In genomic region chr16:912322-912683, GRCh38 we compare ENCODE assay signal across 1 cellular context.
TF ChIP-seq lines count a peak whose summit lies in the region.

No MANE protein-coding gene starts in this region.

TF ChIP-seq in WTC11, 78 proteins besides CTCF, POLR2A, EP300 and RAD21 (continued from another document):
- TF ChIP-seq ZNF263 (CRISPR knock-in tag; IDR thresholded peaks at IDR 0.05; ENCODE audit: low read depth) (no peak), CDX4 (CRISPR knock-in tag; IDR thresholded peaks at IDR 0.05; ENCODE audit: borderline replicate concordance) (no peak), ZMAT4 (CRISPR knock-in tag; IDR thresholded peaks at IDR 0.05) (no peak), ERG (CRISPR knock-in tag; IDR thresholded peaks at IDR 0.05) (no peak), ZNF138 (CRISPR knock-in tag; conservative IDR thresholded peaks at IDR 0.05) (no peak), ZNF671 (CRISPR knock-in tag; IDR thresholded peaks at IDR 0.05) (no peak), ZNF219 (CRISPR knock-in tag; IDR thresholded peaks at IDR 0.05; ENCODE audit: borderline replicate concordance) (no peak), ZBTB43 (CRISPR knock-in tag; IDR thresholded peaks at IDR 0.05) (no peak), ZNF396 (CRISPR knock-in tag; IDR thresholded peaks at IDR 0.05; ENCODE audit: borderline replicate concordance) (no peak), TEAD1 (CRISPR knock-in tag; IDR thresholded peaks at IDR 0.05) (no peak), TEAD4 (CRISPR knock-in tag; IDR thresholded peaks at IDR 0.05) (no peak), ATF1 (CRISPR knock-in tag; IDR thresholded peaks at IDR 0.05) (no peak), GTF2I (CRISPR knock-in tag; conservative IDR thresholded peaks at IDR 0.05) (no peak), MAX (CRISPR knock-in tag; IDR thresholded peaks at IDR 0.05) (no peak)
